7 cellular contexts compared by ENCODE assay signal in the genomic region with DNA sequence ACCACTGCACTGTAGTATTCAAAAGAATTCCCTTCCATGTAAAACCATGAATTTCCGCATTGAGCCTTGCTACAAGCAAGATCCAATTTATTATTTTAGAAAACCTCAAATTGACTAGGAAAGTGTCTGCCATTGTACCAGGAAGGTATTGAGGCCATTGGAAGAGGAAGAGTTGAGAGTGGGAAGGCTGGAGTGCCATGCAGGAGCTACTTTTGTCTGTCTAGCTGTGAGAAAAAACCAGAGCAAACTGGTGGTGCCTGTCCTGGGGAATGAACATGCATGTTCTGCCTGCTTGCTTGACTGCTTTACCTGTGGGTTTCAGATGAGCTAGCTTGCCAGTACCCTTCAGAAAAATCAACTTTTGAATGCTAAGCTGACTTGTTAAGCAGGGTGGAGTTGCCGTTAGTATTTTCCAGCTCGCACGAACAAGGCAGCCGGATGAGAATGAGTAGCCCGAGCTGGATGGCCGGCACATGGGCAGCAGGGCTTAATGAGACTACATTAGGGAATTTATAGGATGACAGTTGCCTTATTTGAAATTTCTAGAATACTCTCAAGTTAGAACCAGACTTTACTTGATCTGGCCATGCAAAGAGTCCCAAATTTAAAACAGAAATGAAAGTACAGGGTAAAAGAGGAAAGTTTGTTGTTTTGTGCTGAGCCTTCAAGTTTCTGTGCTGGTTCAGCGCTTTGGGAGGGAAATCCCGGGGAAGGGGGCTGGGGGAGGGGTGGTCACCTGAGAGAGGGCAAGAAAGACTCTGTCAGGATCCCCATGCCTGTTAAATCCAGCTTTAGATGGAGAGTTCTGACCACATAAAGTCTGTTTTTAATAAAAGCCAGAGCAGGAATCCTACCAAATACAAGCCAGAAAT. TPM values are rescaled to one million over a fixed set of nuclear protein-coding genes. Genes with fewer than 3 reads are reported as not detected.
DNase-seq lines count a peak whose midpoint lies in the region; ATAC-seq and TF ChIP-seq lines count a peak whose summit lies in the region.

No MANE protein-coding gene starts in this region.

- H3F3A ChIP-seq in neural progenitor cell (ENCODE audit: low read depth), result no peaks in the 10 kb centered on the region

- H3K36me3 Mint-ChIP-seq in neural progenitor cell, result no peaks in the 10 kb centered on the region
- peaks cover 7% of the 10 kb centered on the region for H3K36me3 Mint-ChIP-seq in activated CD4-positive, alpha-beta T cell treated with anti-CD3 and anti-CD28 coated beads, Interleukin-2, amount 10 ng/mL, durations not matched to agents 7 days and 5 days (ENCODE audit: low read depth)

- no peak overlapping the region for H3K4me2 ChIP-seq in neural progenitor cell

- H3K36me3 ChIP-seq in neural progenitor cell, result no peaks in the 10 kb centered on the region

- DNase-seq in dedifferentiated amniotic fluid mesenchymal stem cell (ENCODE audit: extremely low spot score) (peak; percentile 66), neural progenitor cell (ENCODE audit: low spot score) (peak; percentile 23), SHP77 (lab: John Stamatoyannopoulos, UW) (no peak), NCI-H2227 treated with DMSO at 0.1 percent for 48 hours (lab: John Stamatoyannopoulos, UW) (no peak)
- no peak for DNase-seq in activated CD4-positive, alpha-beta T cell treated with anti-CD3 and anti-CD28 coated beads, Interleukin-2, amount 10 ng/mL, durations not matched to agents 7 days and 5 days

- H3K27ac Mint-ChIP-seq in neural progenitor cell, result no peak overlapping the region
- H3K27ac Mint-ChIP-seq in activated CD4-positive, alpha-beta T cell treated with anti-CD3 and anti-CD28 coated beads, Interleukin-2, amount 10 ng/mL, durations not matched to agents 7 days and 5 days, result no peak overlapping the region

- ATAC-seq in GM19043 (IDR thresholded peaks at IDR 0.05; ENCODE audit: low read depth, unreplicated experiment) (peak; percentile 64), HG03045 (IDR thresholded peaks at IDR 0.05; ENCODE audit: unreplicated experiment) (peak; percentile 58)

- no peaks in the 10 kb centered on the region for H3K9me3 Mint-ChIP-seq in neural progenitor cell
- peaks cover 3% of the 10 kb centered on the region for H3K9me3 Mint-ChIP-seq in activated CD4-positive, alpha-beta T cell treated with anti-CD3 and anti-CD28 coated beads, Interleukin-2, amount 10 ng/mL, durations not matched to agents 7 days and 5 days

- H3K4me3 Mint-ChIP-seq in neural progenitor cell, result no peak overlapping the region
- no peak overlapping the region for H3K4me3 Mint-ChIP-seq in activated CD4-positive, alpha-beta T cell treated with anti-CD3 and anti-CD28 coated beads, Interleukin-2, amount 10 ng/mL, durations not matched to agents 7 days and 5 days

- no peaks in the 10 kb centered on the region for H3K9me3 ChIP-seq in neural progenitor cell (ENCODE audit: low read depth)

- H3K79me2 ChIP-seq in neural progenitor cell (ENCODE audit: low read depth), result no peaks in the 10 kb centered on the region

- no peak overlapping the region for H3K4me3 ChIP-seq in neural progenitor cell

- no peak for TF ChIP-seq CTCF in neural progenitor cell (IDR thresholded peaks at IDR 0.05)

- H2AFZ ChIP-seq in neural progenitor cell (replicated peaks), result no peak overlapping the region

- no peak overlapping the region for H3K9ac ChIP-seq in neural progenitor cell

- peaks cover 24% of the 10 kb centered on the region for H3K4me1 Mint-ChIP-seq in neural progenitor cell
- peaks cover 42% of the 10 kb centered on the region for H3K4me1 Mint-ChIP-seq in activated CD4-positive, alpha-beta T cell treated with anti-CD3 and anti-CD28 coated beads, Interleukin-2, amount 10 ng/mL, durations not matched to agents 7 days and 5 days

- H3K4me1 ChIP-seq in neural progenitor cell, result peaks cover 13% of the 10 kb centered on the region

- H3K27ac ChIP-seq in neural progenitor cell, result no peak overlapping the region

- H4K20me1 ChIP-seq in neural progenitor cell (ENCODE audit: low read depth), result no peaks in the 10 kb centered on the region

- POLR2A ChIA-PET in activated CD4-positive, alpha-beta T cell treated with anti-CD3 and anti-CD28 coated beads, Interleukin-2, amount 10 ng/mL, durations not matched to agents 7 days and 5 days (lab: Charles Lee), result no interaction called here

- H3K27me3 Mint-ChIP-seq in neural progenitor cell (ENCODE audit: insufficient read depth, low read depth), result peaks cover 3% of the 10 kb centered on the region
- H3K27me3 Mint-ChIP-seq in activated CD4-positive, alpha-beta T cell treated with anti-CD3 and anti-CD28 coated beads, Interleukin-2, amount 10 ng/mL, durations not matched to agents 7 days and 5 days, result no peaks in the 10 kb centered on the region

- CTCF ChIA-PET in activated CD4-positive, alpha-beta T cell treated with anti-CD3 and anti-CD28 coated beads, Interleukin-2, amount 10 ng/mL, durations not matched to agents 7 days and 5 days (lab: Charles Lee), result interaction anchor here (0.8 to 2.0 kb wide), 3 partner anchors 8 to 36 kb away, joined by 3 to 6 read pairs (median 4); no protein-coding TSS in a partner anchor

- H3K27me3 ChIP-seq in neural progenitor cell, result no peaks in the 10 kb centered on the region

RNA-seq across cellular contexts. Expression of a gene that starts 29.6 kb away (rescaled TPM):
- 0.34 TPM in 1 of 2 replicates, not detected in the other for total RNA-seq in neural progenitor cell (ENCODE audit: low replicate concordance)
- not detected for total RNA-seq in activated CD4-positive, alpha-beta T cell treated with anti-CD3 and anti-CD28 coated beads, Interleukin-2, amount 10 ng/mL, durations not matched to agents 7 days and 5 days

RNA-seq across cellular contexts. Expression of a gene that starts 53.0 kb away (rescaled TPM):
- 35.4 and 39.4 TPM in 2 replicates for total RNA-seq in neural progenitor cell (ENCODE audit: low replicate concordance)
- total RNA-seq in activated CD4-positive, alpha-beta T cell treated with anti-CD3 and anti-CD28 coated beads, Interleukin-2, amount 10 ng/mL, durations not matched to agents 7 days and 5 days, result 10 to 100 TPM; 28.6 to 32.7 TPM

Comparison
In these comparisons a context has a peak if more than half of its experiments do, and no peak if none do; other contexts are left out.
1. DNase-seq: peak in dedifferentiated amniotic fluid mesenchymal stem cell (single experiment) and neural progenitor cell (single experiment); none in SHP77 (0 of 2), activated CD4-positive, alpha-beta T cell treated with anti-CD3 and anti-CD28 coated beads, Interleukin-2, amount 10 ng/mL, durations not matched to agents 7 days and 5 days (single experiment) and NCI-H2227 treated with DMSO at 0.1 percent for 48 hours (single experiment).